6 cellular contexts compared by ENCODE assay signal in the genomic region with DNA sequence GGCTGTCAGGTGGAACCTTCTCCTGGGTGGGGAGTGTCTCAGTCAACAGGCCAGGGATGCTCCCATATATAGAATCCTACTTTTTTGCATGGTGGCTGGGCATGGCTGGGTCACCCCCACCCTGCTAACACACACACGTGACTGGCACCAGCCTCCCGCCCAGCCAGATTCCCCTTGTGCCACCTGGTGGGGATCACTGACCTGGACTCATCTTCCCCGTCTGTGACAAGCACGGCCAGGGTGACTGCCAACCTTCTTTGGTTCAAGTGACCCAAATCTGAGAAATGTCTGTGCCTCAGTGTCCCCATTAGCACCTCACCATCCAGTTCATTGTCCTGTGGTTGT. TPM values are rescaled to one million over a fixed set of nuclear protein-coding genes. Genes with fewer than 3 reads are reported as not detected.
DNase-seq lines count a peak whose midpoint lies in the region; ATAC-seq and TF ChIP-seq lines count a peak whose summit lies in the region.

No MANE protein-coding gene starts in this region.

- DNase-seq in SW480 (ENCODE audit: low spot score) (peak; percentile 53), kidney epithelial cell (ENCODE audit: low read depth) (no peak), UCSD-AML1 (lab: John Stamatoyannopoulos, UW; ENCODE audit: unreplicated experiment) (no peak), NCI-H774 (lab: John Stamatoyannopoulos, UW) (no peak)

- ATAC-seq in GM18519 (IDR thresholded peaks at IDR 0.05; ENCODE audit: low FRiP score, unreplicated experiment) = no peak

- TF ChIP-seq CTCF in GM12873 (IDR thresholded peaks at IDR 0.05; ENCODE audit: insufficient read depth, low read depth, low read length, missing control alignments) (peak; percentile 8), kidney epithelial cell (IDR thresholded peaks at IDR 0.05; ENCODE audit: insufficient read depth, low read length, poor library complexity, severe bottlenecking) (no peak)

- no peaks in the 10 kb centered on the region for H3K36me3 ChIP-seq in kidney epithelial cell (ENCODE audit: control insufficient read depth, insufficient read depth, low read length)

- H3K27me3 ChIP-seq in kidney epithelial cell (ENCODE audit: control insufficient read depth, insufficient read depth, low read length) = no peaks in the 10 kb centered on the region

- H3K4me3 ChIP-seq in kidney epithelial cell (ENCODE audit: low read depth, low read length) = peak overlapping the region; percentile 71

RNA-seq across cellular contexts. Expression of a gene that starts 1.0 kb away (rescaled TPM):
- 230 and 256 TPM in 2 replicates for total RNA-seq in kidney epithelial cell

RNA-seq across cellular contexts. Expression of a gene that starts 15.0 kb away (rescaled TPM):
- 96.4 and 111 TPM in 2 replicates for total RNA-seq in kidney epithelial cell

RNA-seq across cellular contexts. Expression of a gene that starts 41.0 kb away (rescaled TPM):
- 5.5 and 6.9 TPM in 2 replicates for total RNA-seq in kidney epithelial cell

RNA-seq across cellular contexts. Expression of a gene that starts 52.9 kb away (rescaled TPM):
- total RNA-seq in kidney epithelial cell = 24.7 and 28.2 TPM in 2 replicates
